8 cellular contexts compared by ENCODE assay signal in the genomic region with DNA sequence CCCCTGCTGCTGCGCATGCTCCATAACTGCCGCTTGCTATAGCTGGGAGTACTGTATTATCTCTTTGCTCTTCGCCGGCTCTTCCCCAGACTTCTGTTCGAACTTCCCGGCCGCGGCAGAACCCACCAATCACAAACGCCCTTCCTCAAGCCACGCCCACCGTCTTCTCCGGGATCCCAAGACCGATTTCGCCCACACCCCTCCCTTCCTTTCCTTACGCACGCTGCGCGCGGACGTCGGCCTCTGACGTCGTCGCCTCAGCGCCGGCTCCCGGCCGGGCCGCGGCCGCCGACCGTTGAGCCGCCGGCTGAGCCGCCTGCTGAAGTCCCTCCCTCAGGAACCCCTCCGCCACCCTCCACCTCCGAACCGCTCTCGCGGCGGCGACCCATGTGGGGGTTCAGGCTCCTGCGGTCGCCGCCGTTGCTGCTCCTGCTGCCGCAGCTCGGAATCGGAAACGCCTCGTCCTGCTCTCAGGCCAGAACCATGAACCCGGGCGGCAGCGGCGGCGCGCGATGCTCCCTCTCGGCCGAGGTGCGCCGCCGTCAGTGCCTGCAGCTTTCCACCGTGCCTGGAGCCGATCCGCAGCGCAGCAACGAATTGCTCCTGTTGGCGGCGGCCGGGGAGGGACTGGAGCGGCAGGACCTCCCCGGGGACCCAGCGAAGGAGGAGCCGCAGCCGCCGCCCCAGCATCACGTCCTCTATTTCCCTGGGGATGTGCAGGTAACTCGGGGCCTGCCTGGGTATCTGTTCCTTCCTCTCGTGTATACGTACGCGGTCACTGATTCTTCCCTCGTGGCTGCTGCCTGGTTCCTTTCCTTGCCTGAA. TPM values are rescaled to one million over a fixed set of nuclear protein-coding genes. Genes with fewer than 3 reads are reported as not detected.
DNase-seq lines count a peak whose midpoint lies in the region; ATAC-seq lines count a peak whose summit lies in the region.

A gene with protein sequence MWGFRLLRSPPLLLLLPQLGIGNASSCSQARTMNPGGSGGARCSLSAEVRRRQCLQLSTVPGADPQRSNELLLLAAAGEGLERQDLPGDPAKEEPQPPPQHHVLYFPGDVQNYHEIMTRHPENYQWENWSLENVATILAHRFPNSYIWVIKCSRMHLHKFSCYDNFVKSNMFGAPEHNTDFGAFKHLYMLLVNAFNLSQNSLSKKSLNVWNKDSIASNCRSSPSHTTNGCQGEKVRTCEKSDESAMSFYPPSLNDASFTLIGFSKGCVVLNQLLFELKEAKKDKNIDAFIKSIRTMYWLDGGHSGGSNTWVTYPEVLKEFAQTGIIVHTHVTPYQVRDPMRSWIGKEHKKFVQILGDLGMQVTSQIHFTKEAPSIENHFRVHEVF (plus strand): TSS at position 242 of the 825 bp plus-strand sequence. CDS start 146 bp downstream, at position 388.

- H3K4me1 ChIP-seq in BLaER1, result peaks cover 40% of the 10 kb centered on the region

- H3K4me2 ChIP-seq in BLaER1, result peak within 1 kb of the TSS; percentile 90

- H3K9me3 ChIP-seq in BLaER1, result peaks cover 15% of the 10 kb centered on the region

- H3K4me3 Mint-ChIP-seq in dendritic cell treated with granulocyte-macrophage colony-stimulating factor and Interleukin-4, amounts not matched to agents 40 ng/mL and 50 ng/mL, for 4 days, result peak within 1 kb of the TSS; percentile 90

- H3K27ac ChIP-seq in BLaER1, result peak within 1 kb of the TSS; percentile 98

- no peaks in the 10 kb centered on the region for H3K27me3 Mint-ChIP-seq in dendritic cell treated with granulocyte-macrophage colony-stimulating factor and Interleukin-4, amounts not matched to agents 40 ng/mL and 50 ng/mL, for 4 days

- peak within 1 kb of the TSS; percentile 91 for H3K27ac Mint-ChIP-seq in dendritic cell treated with granulocyte-macrophage colony-stimulating factor and Interleukin-4, amounts not matched to agents 40 ng/mL and 50 ng/mL, for 4 days

- H3K9ac ChIP-seq in BLaER1, result peak within 1 kb of the TSS; percentile 97

- H3K9me3 Mint-ChIP-seq in dendritic cell treated with granulocyte-macrophage colony-stimulating factor and Interleukin-4, amounts not matched to agents 40 ng/mL and 50 ng/mL, for 4 days, result no peaks in the 10 kb centered on the region

- peaks cover 22% of the 10 kb centered on the region for H3K36me3 Mint-ChIP-seq in dendritic cell treated with granulocyte-macrophage colony-stimulating factor and Interleukin-4, amounts not matched to agents 40 ng/mL and 50 ng/mL, for 4 days (ENCODE audit: low read depth)

- no peaks in the 10 kb centered on the region for H3K27me3 ChIP-seq in BLaER1

- intact Hi-C loops in dendritic cell treated with granulocyte-macrophage colony-stimulating factor and Interleukin-4, amounts not matched to agents 40 ng/mL and 50 ng/mL, for 4 days (cut with micrococcal nuclease), result loop anchor here (2.0 to 5.0 kb wide), 3 partner anchors 44 to 454 kb away; partner anchors contain the start of genes FTCDNL1, MAIP1, SATB2 and TYW5

- peaks cover 28% of the 10 kb centered on the region for H3K36me3 ChIP-seq in BLaER1

- peak; percentile 86 for ATAC-seq in GM19328 (IDR thresholded peaks at IDR 0.05; ENCODE audit: unreplicated experiment)
- ATAC-seq in HG03520 (IDR thresholded peaks at IDR 0.05; ENCODE audit: unreplicated experiment), result peak; percentile 85
- ATAC-seq in left lobe of liver, result peak; percentile 96

- DNase-seq in NCI-H69 (lab: John Stamatoyannopoulos, UW), result peak; percentile 97
- peak; percentile 88 for DNase-seq in activated CD4-positive, alpha-beta T cell treated with anti-CD3 and anti-CD28 coated beads, Interleukin-2, amount 50 U/mL, for 1 hour
- peak; percentile 96 for DNase-seq in left lobe of liver (ENCODE audit: low spot score)
- peak; percentile 88 for DNase-seq in stimulated activated CD4-positive, alpha-beta T cell treated with anti-CD3 and anti-CD28 coated beads, Interleukin-2, amount 100 ng/mL, for 4 hours (ENCODE audit: low read depth)

- peak within 1 kb of the TSS; percentile 94 for H3K4me3 ChIP-seq in BLaER1

- peaks cover 20% of the 10 kb centered on the region for H3K4me1 Mint-ChIP-seq in dendritic cell treated with granulocyte-macrophage colony-stimulating factor and Interleukin-4, amounts not matched to agents 40 ng/mL and 50 ng/mL, for 4 days (ENCODE audit: low read depth)

- H4K20me1 ChIP-seq in BLaER1, result peaks cover 32% of the 10 kb centered on the region

RNA-seq across cellular contexts. Expression of the gene that starts here (rescaled TPM):
- total RNA-seq in left lobe of liver, result 6.9 TPM

Comparison
In these comparisons a context has a peak if more than half of its experiments do, and no peak if none do; other contexts are left out.
1. Peak in every context shown above with its lines: DNase-seq, ATAC-seq, H3K4me3 ChIP-seq and H3K27ac ChIP-seq.